ENCODE assay signal across 1 cellular context in genomic region chr5:143213851-143214363, GRCh38.
TF ChIP-seq lines count a peak whose summit lies in the region.

No MANE protein-coding gene starts in this region.

TF ChIP-seq in K562, 482 proteins besides CTCF, POLR2A, EP300 and RAD21 (continued from another document and continues in another):
- no peak for TF ChIP-seq ZHX1 (conservative IDR thresholded peaks at IDR 0.05; ENCODE audit: low read length)
- no peak for TF ChIP-seq TEAD4 (IDR thresholded peaks at IDR 0.05; ENCODE audit: low read length)
- no peak for TF ChIP-seq TEAD4 (CRISPR knock-in tag; IDR thresholded peaks at IDR 0.05; ENCODE audit: borderline replicate concordance)
- no peak for TF ChIP-seq ZNF436 (CRISPR knock-in tag; IDR thresholded peaks at IDR 0.05)
- TF ChIP-seq HNRNPUL1 (IDR thresholded peaks at IDR 0.05; ENCODE audit: low read length): no peak
- TF ChIP-seq ZNF407 (IDR thresholded peaks at IDR 0.05; ENCODE audit: low read depth): no peak
- no peak for TF ChIP-seq ZFPM2 (CRISPR knock-in tag; IDR thresholded peaks at IDR 0.05)
- no peak for TF ChIP-seq ELF4 (CRISPR knock-in tag; IDR thresholded peaks at IDR 0.05)
- TF ChIP-seq ATF7 (IDR thresholded peaks at IDR 0.05): no peak; the same call in 1 of the 2 replicates
- TF ChIP-seq ZNF354B (CRISPR knock-in tag; IDR thresholded peaks at IDR 0.05): no peak
- TF ChIP-seq NFRKB (IDR thresholded peaks at IDR 0.05; ENCODE audit: low read depth): no peak; the same call in 1 of the 2 replicates
- TF ChIP-seq, protein P1, sequence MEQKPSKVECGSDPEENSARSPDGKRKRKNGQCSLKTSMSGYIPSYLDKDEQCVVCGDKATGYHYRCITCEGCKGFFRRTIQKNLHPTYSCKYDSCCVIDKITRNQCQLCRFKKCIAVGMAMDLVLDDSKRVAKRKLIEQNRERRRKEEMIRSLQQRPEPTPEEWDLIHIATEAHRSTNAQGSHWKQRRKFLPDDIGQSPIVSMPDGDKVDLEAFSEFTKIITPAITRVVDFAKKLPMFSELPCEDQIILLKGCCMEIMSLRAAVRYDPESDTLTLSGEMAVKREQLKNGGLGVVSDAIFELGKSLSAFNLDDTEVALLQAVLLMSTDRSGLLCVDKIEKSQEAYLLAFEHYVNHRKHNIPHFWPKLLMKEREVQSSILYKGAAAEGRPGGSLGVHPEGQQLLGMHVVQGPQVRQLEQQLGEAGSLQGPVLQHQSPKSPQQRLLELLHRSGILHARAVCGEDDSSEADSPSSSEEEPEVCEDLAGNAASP (IDR thresholded peaks at IDR 0.05): no peak
- TF ChIP-seq SMARCA4 (IDR thresholded peaks at IDR 0.05): peak; percentile 56; the same call in 1 of the 2 replicates
- no peak for TF ChIP-seq ZFP36 (IDR thresholded peaks at IDR 0.05; ENCODE audit: low read depth, low read length, partially characterized antibody)
- no peak for TF ChIP-seq KLF6 (CRISPR knock-in tag; IDR thresholded peaks at IDR 0.05; ENCODE audit: borderline replicate concordance)
- 0 out of 2 replicates have a peak, but pooled peaks have one; percentile 32 for TF ChIP-seq MAFF (IDR thresholded peaks at IDR 0.05; ENCODE audit: low read length)
- TF ChIP-seq GTF2A2 (tag; IDR thresholded peaks at IDR 0.05): no peak
- TF ChIP-seq RERE (CRISPR knock-in tag; IDR thresholded peaks at IDR 0.05; ENCODE audit: borderline replicate concordance): no peak
- no peak for TF ChIP-seq HLTF (IDR thresholded peaks at IDR 0.05)
- no peak for TF ChIP-seq ZNF121 (CRISPR knock-in tag; conservative IDR thresholded peaks at IDR 0.05)
- TF ChIP-seq NCOA4 (IDR thresholded peaks at IDR 0.05; ENCODE audit: partially characterized antibody): no peak
- TF ChIP-seq ZNF347 (CRISPR knock-in tag; IDR thresholded peaks at IDR 0.05; ENCODE audit: low read depth): no peak
- TF ChIP-seq KLF10 (CRISPR knock-in tag; IDR thresholded peaks at IDR 0.05): no peak
- TF ChIP-seq CBFA2T3 (IDR thresholded peaks at IDR 0.05): peak; percentile 46
- TF ChIP-seq NFE2 (IDR thresholded peaks at IDR 0.05; ENCODE audit: low read depth): peak; percentile 79
- TF ChIP-seq JUN (IDR thresholded peaks at IDR 0.05; ENCODE audit: borderline replicate concordance, low read depth, low read length): no peak
- no peak for TF ChIP-seq JUN (CRISPR knock-in tag; IDR thresholded peaks at IDR 0.05; ENCODE audit: borderline replicate concordance)
- TF ChIP-seq ZNF280B (CRISPR knock-in tag; IDR thresholded peaks at IDR 0.05): no peak
- no peak for TF ChIP-seq RHOXF2B (CRISPR knock-in tag; conservative IDR thresholded peaks at IDR 0.05)
- no peak for TF ChIP-seq FUS (optimal IDR thresholded peaks at IDR 0.05; ENCODE audit: low read depth, low read length)
- TF ChIP-seq CBFA2T2 (conservative IDR thresholded peaks at IDR 0.05): 0 out of 2 replicates have a peak, but pooled peaks have one; percentile 8
- no peak for TF ChIP-seq ZFX (CRISPR knock-in tag; IDR thresholded peaks at IDR 0.05)
- peak; percentile 58; the same call in 1 of the 2 replicates for TF ChIP-seq FOSL1 (tag; conservative IDR thresholded peaks at IDR 0.05)
- no peak for TF ChIP-seq SP1 (CRISPR knock-in tag; IDR thresholded peaks at IDR 0.05)
- TF ChIP-seq PRMT5 (CRISPR knock-in tag; IDR thresholded peaks at IDR 0.05): no peak
- TF ChIP-seq STAT5A (IDR thresholded peaks at IDR 0.05; ENCODE audit: borderline replicate concordance, low read length): no peak
- no peak for TF ChIP-seq CTCFL (IDR thresholded peaks at IDR 0.05; ENCODE audit: borderline replicate concordance, insufficient read depth, low read depth, low read length, poor library complexity, severe bottlenecking)
- no peak for TF ChIP-seq GTF2F1 (IDR thresholded peaks at IDR 0.05; ENCODE audit: low read depth, low read length)
- peak; percentile 52 for TF ChIP-seq TBP (optimal IDR thresholded peaks at IDR 0.05; ENCODE audit: low read depth, low read length)
- TF ChIP-seq MCM7 (IDR thresholded peaks at IDR 0.05): no peak
- TF ChIP-seq ZNF584 (CRISPR knock-in tag; IDR thresholded peaks at IDR 0.05; ENCODE audit: low read depth): peak; percentile 41; the same call in 1 of the 2 replicates
- TF ChIP-seq TEAD1 (CRISPR knock-in tag; IDR thresholded peaks at IDR 0.05): no peak
